Comparison of ENCODE assay signal across 9 cellular contexts in the genomic region with DNA sequence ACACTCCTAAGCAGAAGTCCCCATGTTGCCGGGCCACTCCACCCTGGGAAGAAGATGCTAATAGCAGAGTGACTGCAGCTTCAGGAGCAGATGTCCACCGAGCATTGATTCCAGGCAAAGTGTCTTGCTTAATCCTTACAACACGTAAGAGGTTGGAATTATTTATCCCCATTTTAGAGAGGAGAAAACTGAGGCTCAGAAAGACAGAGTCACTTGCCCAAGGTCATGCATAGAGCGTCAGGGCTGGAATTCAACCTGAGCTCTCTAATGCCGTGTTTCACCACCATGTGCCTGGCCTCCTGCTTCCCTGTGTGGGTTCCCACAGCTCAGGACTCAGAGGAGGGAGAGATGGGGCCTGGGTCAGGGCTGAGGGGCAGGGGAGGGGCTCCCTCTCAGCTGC. TPM values are rescaled to one million over a fixed set of nuclear protein-coding genes. Genes with fewer than 3 reads are reported as not detected.
A peak's percentile ranks its signal among the peaks of the same experiment; 100 is the strongest.
DNase-seq lines count a peak whose midpoint lies in the region; ATAC-seq, FAIRE-seq and TF ChIP-seq lines count a peak whose summit lies in the region.
"Not testable (repeated sequence)": the region's sequence is repeated elsewhere in the genome, so short reads cannot be mapped to it uniquely, and the experiment has no call there.
"Had no signal": no experiment of that assay in that cellular context is flagged by ENCODE, and none has a peak within 500 bp of the region (broad histone marks: within the 10 kb centered on the region; RNA-seq: fewer than 3 reads in every experiment).

No MANE protein-coding gene starts in this region.

- peak; percentile 19 for FAIRE-seq in K562 (lab: Jason Lieb, UNC)

- H3K27ac ChIP-seq in BLaER1 treated with 17β-estradiol and CSF1 and Interleukin-3, amounts not matched to agents 10 nM and 100 nM: peak overlapping the region in 9 of 11 experiments; percentile 71 to 88 (median 82); a peak in 15 of 22 replicates
- not testable (repeated sequence) for H3K27ac ChIP-seq in K562 (ENCODE audit: extremely low read depth, low read depth, low read length)
- H3K27ac ChIP-seq in esophagus squamous epithelium (peak overlapping the region; percentile 50 to 86 (median 78)), left ventricle myocardium inferior (replicated peaks) (peak overlapping the region; percentile 74), sigmoid colon (peak overlapping the region; percentile 85 to 96 (median 90)), stomach smooth muscle (ENCODE audit: low read length) (peak overlapping the region; percentile 92)

- CTCF ChIA-PET in K562 (lab: Yijun Ruan, JAX; ENCODE audit: low intra/inter-chr PET ratio): not testable (repeated sequence)

- H3K4me1 Mint-ChIP-seq in nephron (peaks cover 53% of the 10 kb centered on the region), type B pancreatic cell (ENCODE audit: unreplicated experiment) (peaks cover 18% of the 10 kb centered on the region)

- not testable (repeated sequence) for H3K9me3 ChIP-seq in BLaER1 treated with 17β-estradiol and CSF1 and Interleukin-3, amounts not matched to agents 10 nM and 100 nM (replicated peaks in 1 of 11); K562 (replicated peaks; ENCODE audit: control insufficient read depth, insufficient read depth, low read depth, low read length); esophagus squamous epithelium; left ventricle myocardium inferior (replicated peaks); sigmoid colon; stomach smooth muscle (ENCODE audit: control insufficient read depth in 2 of 2, low read length in 2 of 2)

- not testable (repeated sequence) for H3K27me3 Mint-ChIP-seq in nephron (ENCODE audit: low read depth); type B pancreatic cell

- intact Hi-C loops in K562 (cut with micrococcal nuclease); esophagus squamous epithelium (cut with DNase I); left ventricle myocardium inferior (cut with micrococcal nuclease); sigmoid colon (cut with DNase I): not testable (repeated sequence)

- not testable (repeated sequence) for H4K20me1 ChIP-seq in BLaER1 treated with 17β-estradiol and CSF1 and Interleukin-3, amounts not matched to agents 10 nM and 100 nM; K562 (replicated peaks; ENCODE audit: control insufficient read depth, insufficient read depth, low read length)

- H3K4me1 ChIP-seq in BLaER1 treated with 17β-estradiol and CSF1 and Interleukin-3, amounts not matched to agents 10 nM and 100 nM: peaks cover 60 to 82% (median 79%) of the 10 kb centered on the region in 10 experiments
- peaks cover 0 to 11% of the 10 kb centered on the region in 2 experiments; a peak in 3 of 5 replicates for H3K4me1 ChIP-seq in K562 (replicated peaks in 1 of 2; ENCODE audit: control insufficient read depth in 2 of 2, insufficient read depth in 2 of 2, low read length in 2 of 2)
- peaks cover 17 to 70% (median 29%) of the 10 kb centered on the region in 3 donors for H3K4me1 ChIP-seq in esophagus squamous epithelium
- peaks cover 73% of the 10 kb centered on the region for H3K4me1 ChIP-seq in left ventricle myocardium inferior
- H3K4me1 ChIP-seq in sigmoid colon: peaks cover 0 to 77% (median 76%) of the 10 kb centered on the region in 4 donors
- H3K4me1 ChIP-seq in stomach smooth muscle (ENCODE audit: control insufficient read depth, insufficient read depth, low read length): peaks cover 74% of the 10 kb centered on the region

- H3K27ac Mint-ChIP-seq in nephron (peak overlapping the region; percentile 59 to 87 (median 62)), type B pancreatic cell (peak overlapping the region; percentile 7)

- DNase-seq in K562 (ENCODE audit: extremely low read depth in 1 of 4, low spot score in 3 of 4); esophagus squamous epithelium (lab: John Stamatoyannopoulos, UW); left ventricle myocardium inferior; sigmoid colon; type B pancreatic cell (ENCODE audit: extremely low spot score, unreplicated experiment): not testable (repeated sequence)

- not testable (repeated sequence) for H3K27me3 ChIP-seq in BLaER1 treated with 17β-estradiol and CSF1 and Interleukin-3, amounts not matched to agents 10 nM and 100 nM; K562 (ENCODE audit: control insufficient read depth in 2 of 2, insufficient read depth in 2 of 2, low read length in 2 of 2); left ventricle myocardium inferior (ENCODE audit: low read depth); sigmoid colon; stomach smooth muscle (ENCODE audit: control insufficient read depth in 1 of 2, insufficient read depth in 2 of 2, low read length in 2 of 2)
- H3K27me3 ChIP-seq in esophagus squamous epithelium: peaks cover 0 to 13% (median 0%) of the 10 kb centered on the region in 4 donors

- H2AFZ ChIP-seq in K562 (ENCODE audit: low read depth, low read length): not testable (repeated sequence)

- not testable (repeated sequence) for TF ChIP-seq EP300 in K562 (IDR thresholded peaks at IDR 0.05; ENCODE audit: low read length); sigmoid colon (IDR thresholded peaks at IDR 0.05)

- not testable (repeated sequence) for H3K79me2 ChIP-seq in K562 (ENCODE audit: control insufficient read depth, insufficient read depth, low read length)

- TF ChIP-seq RAD21 in K562 (CRISPR knock-in tag; conservative IDR thresholded peaks at IDR 0.05 in 1 of 2, IDR thresholded peaks at IDR 0.05 in 1 of 2): not testable (repeated sequence)

- H3K36me3 Mint-ChIP-seq in nephron (ENCODE audit: low read depth); type B pancreatic cell: not testable (repeated sequence)

- peak overlapping the region; percentile 62 to 89 (median 77) for H3K4me2 ChIP-seq in BLaER1 treated with 17β-estradiol and CSF1 and Interleukin-3, amounts not matched to agents 10 nM and 100 nM
- H3K4me2 ChIP-seq in K562 (ENCODE audit: insufficient read depth, low read length): not testable (repeated sequence)

- POLR2A ChIA-PET in K562 (lab: Yijun Ruan, JAX): interaction anchor here (0.6 kb wide), 1 partner anchor 54 kb away, joined by 3 read pairs; no protein-coding TSS in a partner anchor

- WGBS in K562 (ENCODE audit: insufficient coverage, low coverage, missing lambda C conversion rate): 39% methylated on average over 5 of the region's 5 CpGs
- 83 to 100% methylated on average over 3 to 4 of the region's 5 CpGs for WGBS in esophagus squamous epithelium, 2 donors
- WGBS in sigmoid colon, 2 donors: 88 to 92% methylated on average over 5 of the region's 5 CpGs

- ATAC-seq in K562: not testable (repeated sequence)

- H3K9me1 ChIP-seq in K562 (ENCODE audit: control insufficient read depth, insufficient read depth, low read length): not testable (repeated sequence)

- not testable (repeated sequence) for H3K36me3 ChIP-seq in BLaER1 treated with 17β-estradiol and CSF1 and Interleukin-3, amounts not matched to agents 10 nM and 100 nM; K562 (ENCODE audit: control insufficient read depth, insufficient read depth, low read length); esophagus squamous epithelium; left ventricle myocardium inferior; sigmoid colon
- peaks cover 7 to 13% of the 10 kb centered on the region in 2 donors for H3K36me3 ChIP-seq in stomach smooth muscle (ENCODE audit: control insufficient read depth in 2 of 2, insufficient read depth in 2 of 2, low read length in 2 of 2)

- in situ Hi-C loops in K562 (cut with MboI): not testable (repeated sequence)

- not testable (repeated sequence) for TF ChIP-seq POLR2A in K562 (conservative IDR thresholded peaks at IDR 0.05); esophagus squamous epithelium (IDR thresholded peaks at IDR 0.05); sigmoid colon (IDR thresholded peaks at IDR 0.05)

- H3K9me3 Mint-ChIP-seq in nephron, type B pancreatic cell: not testable (repeated sequence)

- BruUV-seq in K562 (replicated peaks; lab: Mats Ljungman, UMichigan): not testable (repeated sequence)

- H3K9ac ChIP-seq in BLaER1 treated with 17β-estradiol and CSF1 and Interleukin-3, amounts not matched to agents 10 nM and 100 nM: peak overlapping the region in 9 of 11 experiments; percentile 43 to 76 (median 70); a peak in 10 of 22 replicates
- H3K9ac ChIP-seq in K562 (ENCODE audit: insufficient read depth in 1 of 2, low read depth in 2 of 2, low read length in 2 of 2): not testable (repeated sequence)
- H3K9ac ChIP-seq in stomach smooth muscle (ENCODE audit: low read length in 2 of 2): peak overlapping the region; percentile 60 to 69

- TF ChIP-seq CTCF in K562 (IDR thresholded peaks at IDR 0.05 in 2 of 3, conservative IDR thresholded peaks at IDR 0.05 in 1 of 3; ENCODE audit: insufficient read depth in 2 of 3, low read depth in 1 of 3, low read length in 3 of 3); esophagus squamous epithelium (IDR thresholded peaks at IDR 0.05); left ventricle myocardium inferior (IDR thresholded peaks at IDR 0.05; ENCODE audit: borderline replicate concordance); nephron (IDR thresholded peaks at IDR 0.05; ENCODE audit: unreplicated experiment in 3 of 3); sigmoid colon (IDR thresholded peaks at IDR 0.05); type B pancreatic cell (conservative IDR thresholded peaks at IDR 0.05): not testable (repeated sequence)

- H3K4me3 ChIP-seq in BLaER1 treated with 17β-estradiol and CSF1 and Interleukin-3, amounts not matched to agents 10 nM and 100 nM; K562; esophagus squamous epithelium; left ventricle myocardium inferior; sigmoid colon; stomach smooth muscle (ENCODE audit: low read length in 2 of 2): not testable (repeated sequence)

- H3K4me3 Mint-ChIP-seq in nephron, type B pancreatic cell: not testable (repeated sequence)

RNA-seq across cellular contexts. Expression of a gene that starts 7.3 kb away (rescaled TPM):
- total RNA-seq in K562 (2011; cell fraction: chromatin; rRNA removed; ENCODE audit: low replicate concordance): 0.07 and 1.1 TPM in 2 replicates
- total RNA-seq in K562 (2011; cell fraction: nucleolus; rRNA removed): 0.39 and 1.2 TPM in 2 replicates
- total RNA-seq in K562 (2011; cell fraction: nucleoplasm; rRNA removed): 0.22 and 0.23 TPM in 2 replicates
- 0.08 TPM in 1 of 2 replicates, not detected in the other for total RNA-seq in K562 (2014; rRNA removed)
- not detected in 2 replicates for total RNA-seq in K562 (2014; rRNA removed; fragmentation: Illumina TruSeq; extraction: Trizol)
- total RNA-seq in K562 (2015; rRNA removed; fragmentation: Illumina TruSeq; extraction: Trizol): under 0.01 TPM in 1 of 2 replicates, not detected in the other
- total RNA-seq in K562 (2021): 0.07 TPM in 2 replicates
- 0.04 and 0.08 TPM in 2 replicates for polyA plus RNA-seq in K562 (2011; rRNA removed)
- polyA plus RNA-seq in K562 (2011; cell fraction: cytosol; rRNA removed): 0.06 and 0.16 TPM in 2 replicates
- polyA plus RNA-seq in K562 (2011; cell fraction: nucleus; rRNA removed): 0.21 and 0.73 TPM in 2 replicates
- 0.10 and 0.32 TPM in 2 replicates for polyA plus RNA-seq in K562 (2012)
- polyA plus RNA-seq in K562 (2014; fragmentation: Illumina TruSeq; extraction: Trizol): 0.01 and 0.03 TPM in 2 replicates
- polyA plus RNA-seq in K562 (2014; fragmentation: Nextera tagmentation; extraction: Ambion mirVana): not detected
- not detected in 2 replicates for polyA plus RNA-seq in K562 (2014; rRNA removed)
- polyA minus RNA-seq in K562 (2011; rRNA and poly(A)+ RNA removed): 0.09 and 0.11 TPM in 2 replicates
- polyA minus RNA-seq in K562 (2011; cell fraction: cytosol; rRNA and poly(A)+ RNA removed): 0.29 and 0.73 TPM in 2 replicates
- 0.33 and 0.40 TPM in 2 replicates for polyA minus RNA-seq in K562 (2011; cell fraction: nucleus; rRNA and poly(A)+ RNA removed)
- total RNA-seq in esophagus squamous epithelium: 10 to 100 TPM in 1 of 4 donors, 1 to 10 TPM in 3; 2.9 to 13.4 (median 4.2) TPM
- total RNA-seq in left ventricle myocardium inferior: 9.1 TPM
- 100 to 1,000 TPM in 2 of 4 donors, 10 to 100 TPM in 2; 45.7 to 151 (median 93.9) TPM for total RNA-seq in sigmoid colon
- polyA plus RNA-seq in sigmoid colon: 1 to 10 TPM in 1 of 3 donors, under 1 TPM in 2; 0.23 to 8.4 (median 0.60) TPM
- total RNA-seq in type B pancreatic cell (ENCODE audit: low replicate concordance): 0.19 and 7.3 TPM in 2 replicates
- total RNA-seq: CD4-positive, CD25-positive, alpha-beta regulatory T cell had no signal
- polyA plus RNA-seq: CD4-positive, CD25-positive, alpha-beta regulatory T cell had no signal

RNA-seq across cellular contexts. Expression of a gene that starts 57.7 kb away (rescaled TPM):
- 12.7 and 30.2 TPM in 2 replicates for total RNA-seq in K562 (2011; cell fraction: chromatin; rRNA removed; ENCODE audit: low replicate concordance)
- 20.0 and 22.7 TPM in 2 replicates for total RNA-seq in K562 (2011; cell fraction: nucleolus; rRNA removed)
- total RNA-seq in K562 (2011; cell fraction: nucleoplasm; rRNA removed): 17.2 and 19.9 TPM in 2 replicates
- total RNA-seq in K562 (2014; rRNA removed) (10.0 and 13.0 TPM in 2 replicates), K562 (2014; rRNA removed; fragmentation: Illumina TruSeq; extraction: Trizol) (4.3 and 4.7 TPM in 2 replicates), K562 (2015; rRNA removed; fragmentation: Illumina TruSeq; extraction: Trizol) (8.3 and 8.8 TPM in 2 replicates), K562 (2021) (14.1 and 14.8 TPM in 2 replicates), esophagus squamous epithelium (10 to 100 TPM; 20.3 to 36.4 (median 25.9) TPM), left ventricle myocardium inferior (11.4 TPM), sigmoid colon (10 to 100 TPM; 20.1 to 32.7 (median 25.8) TPM), type B pancreatic cell (ENCODE audit: low replicate concordance) (24.9 and 34.3 TPM in 2 replicates)
- polyA plus RNA-seq in K562 (2011; rRNA removed) (7.9 and 8.2 TPM in 2 replicates), K562 (2014; fragmentation: Illumina TruSeq; extraction: Trizol) (10.1 TPM in 2 replicates), K562 (2014; fragmentation: Nextera tagmentation; extraction: Ambion mirVana) (1 to 10 TPM; 1.4 to 1.8 TPM), K562 (2014; rRNA removed) (7.5 and 8.3 TPM in 2 replicates), sigmoid colon (10 to 100 TPM in 2 of 3 donors, 1 to 10 TPM in 1; 9.0 to 20.9 (median 12.7) TPM)
- 9.2 and 11.6 TPM in 2 replicates for polyA plus RNA-seq in K562 (2011; cell fraction: cytosol; rRNA removed)
- 16.8 and 25.3 TPM in 2 replicates for polyA plus RNA-seq in K562 (2011; cell fraction: nucleus; rRNA removed)
- polyA plus RNA-seq in K562 (2012): 11.0 and 16.8 TPM in 2 replicates
- 10.9 and 12.8 TPM in 2 replicates for polyA minus RNA-seq in K562 (2011; rRNA and poly(A)+ RNA removed)
- polyA minus RNA-seq in K562 (2011; cell fraction: cytosol; rRNA and poly(A)+ RNA removed): 11.5 and 12.8 TPM in 2 replicates
- polyA minus RNA-seq in K562 (2011; cell fraction: nucleus; rRNA and poly(A)+ RNA removed): 10.5 and 12.7 TPM in 2 replicates
